ENCODE assay signal across 10 cellular contexts in genomic region chr5:1515311-1515920, GRCh38. TPM values are rescaled to one million over a fixed set of nuclear protein-coding genes. Genes with fewer than 3 reads are reported as not detected.
DNase-seq lines count a peak whose midpoint lies in the region; ATAC-seq and TF ChIP-seq lines count a peak whose summit lies in the region.
"Had no signal": no experiment of that assay in that cellular context is flagged by ENCODE, and none has a peak within 500 bp of the region (broad histone marks: within the 10 kb centered on the region; RNA-seq: fewer than 3 reads in every experiment).

No MANE protein-coding gene starts in this region.

- peaks cover 8% of the 10 kb centered on the region for H3K36me3 ChIP-seq in mesendoderm (ENCODE audit: control insufficient read depth, insufficient read depth, low read length)
- H3K36me3 ChIP-seq in uterus: no peaks in the 10 kb centered on the region

- H3K4me3 Mint-ChIP-seq in activated naive CD8-positive, alpha-beta T cell treated with anti-CD3 and anti-CD28 coated beads, Interleukin-2, amount 10 ng/mL, durations not matched to agents 7 days and 5 days: no peak overlapping the region
- no peak overlapping the region for H3K4me3 Mint-ChIP-seq in activated naive CD8-positive, alpha-beta T cell treated with anti-CD3 and anti-CD28 coated beads for 36 hours
- no peak overlapping the region for H3K4me3 Mint-ChIP-seq in dendritic cell treated with granulocyte-macrophage colony-stimulating factor and Interleukin-4, amounts not matched to agents 40 ng/mL and 50 ng/mL, for 4 days

- H3K23ac ChIP-seq in mesendoderm (ENCODE audit: low read length): peak overlapping the region; percentile 72

- TF ChIP-seq POLR2A in uterus (IDR thresholded peaks at IDR 0.05): no peak

- peaks cover 17% of the 10 kb centered on the region for H3K4me1 Mint-ChIP-seq in activated naive CD8-positive, alpha-beta T cell treated with anti-CD3 and anti-CD28 coated beads, Interleukin-2, amount 10 ng/mL, durations not matched to agents 7 days and 5 days
- peaks cover 27% of the 10 kb centered on the region for H3K4me1 Mint-ChIP-seq in activated naive CD8-positive, alpha-beta T cell treated with anti-CD3 and anti-CD28 coated beads for 36 hours
- peaks cover 75% of the 10 kb centered on the region for H3K4me1 Mint-ChIP-seq in dendritic cell treated with granulocyte-macrophage colony-stimulating factor and Interleukin-4, amounts not matched to agents 40 ng/mL and 50 ng/mL, for 4 days (ENCODE audit: low read depth)

- H2BK120ac ChIP-seq in mesendoderm (ENCODE audit: low read depth, low read length): peak overlapping the region; percentile 16

- no peaks in the 10 kb centered on the region for H3K27me3 ChIP-seq in mesendoderm (ENCODE audit: insufficient read depth, low read length, poor library complexity)
- no peaks in the 10 kb centered on the region for H3K27me3 ChIP-seq in uterus

- DNase-seq in activated naive CD8-positive, alpha-beta T cell treated with anti-CD3 and anti-CD28 coated beads, Interleukin-2, amount 10 ng/mL, durations not matched to agents 7 days and 5 days: peak; percentile 24
- no peak for DNase-seq in activated naive CD8-positive, alpha-beta T cell treated with anti-CD3 and anti-CD28 coated beads for 36 hours
- DNase-seq in mesendoderm (peak; percentile 32), uterus (peak; percentile 9 to 10), AG20443 (ENCODE audit: low spot score) (no peak), DMS79 treated with DMSO at 0.1 percent for 48 hours (lab: John Stamatoyannopoulos, UW) (no peak), DMS153 (lab: John Stamatoyannopoulos, UW) (no peak)
- DNase-seq: NCI-H446 had no signal

- peak overlapping the region; percentile 17 for H3K9ac ChIP-seq in mesendoderm (ENCODE audit: low read length)

- peaks cover 81% of the 10 kb centered on the region for H3K79me2 ChIP-seq in mesendoderm (ENCODE audit: control insufficient read depth, insufficient read depth, low read length)

- no peaks in the 10 kb centered on the region for H3K27me3 Mint-ChIP-seq in activated naive CD8-positive, alpha-beta T cell treated with anti-CD3 and anti-CD28 coated beads, Interleukin-2, amount 10 ng/mL, durations not matched to agents 7 days and 5 days
- no peaks in the 10 kb centered on the region for H3K27me3 Mint-ChIP-seq in activated naive CD8-positive, alpha-beta T cell treated with anti-CD3 and anti-CD28 coated beads for 36 hours
- no peaks in the 10 kb centered on the region for H3K27me3 Mint-ChIP-seq in dendritic cell treated with granulocyte-macrophage colony-stimulating factor and Interleukin-4, amounts not matched to agents 40 ng/mL and 50 ng/mL, for 4 days

- peak overlapping the region; percentile 89 for H2BK5ac ChIP-seq in mesendoderm (ENCODE audit: low read length)

- no CpG with 5 or more reads among the region's 11 CpGs for WGBS in mesendoderm (ENCODE audit: extremely low coverage, insufficient coverage, low lambda C conversion rate)

- H3K9me3 ChIP-seq in uterus: no peaks in the 10 kb centered on the region

- peak overlapping the region; percentile 58 for H3K27ac Mint-ChIP-seq in activated naive CD8-positive, alpha-beta T cell treated with anti-CD3 and anti-CD28 coated beads, Interleukin-2, amount 10 ng/mL, durations not matched to agents 7 days and 5 days
- H3K27ac Mint-ChIP-seq in activated naive CD8-positive, alpha-beta T cell treated with anti-CD3 and anti-CD28 coated beads for 36 hours: no peak overlapping the region
- peak overlapping the region; percentile 57 for H3K27ac Mint-ChIP-seq in dendritic cell treated with granulocyte-macrophage colony-stimulating factor and Interleukin-4, amounts not matched to agents 40 ng/mL and 50 ng/mL, for 4 days

- H3K4me1 ChIP-seq in mesendoderm (ENCODE audit: control insufficient read depth, low read depth, low read length) (peaks cover 9% of the 10 kb centered on the region), uterus (peaks cover 0 to 4% of the 10 kb centered on the region in 2 donors)

- H3K18ac ChIP-seq in mesendoderm (ENCODE audit: low read length): peak overlapping the region; percentile 54

- POLR2A ChIA-PET in activated naive CD8-positive, alpha-beta T cell treated with anti-CD3 and anti-CD28 coated beads, Interleukin-2, amount 10 ng/mL, durations not matched to agents 7 days and 5 days (lab: Charles Lee): no interaction called here

- no peak overlapping the region for H2BK15ac ChIP-seq in mesendoderm (replicated peaks; ENCODE audit: low read depth)

- no peak overlapping the region for H3K4me2 ChIP-seq in mesendoderm (ENCODE audit: low read length)

- H4K8ac ChIP-seq in mesendoderm (ENCODE audit: low read depth, low read length): no peak overlapping the region

- TF ChIP-seq CTCF in uterus (IDR thresholded peaks at IDR 0.05): no peak

- H3K36me3 Mint-ChIP-seq in activated naive CD8-positive, alpha-beta T cell treated with anti-CD3 and anti-CD28 coated beads, Interleukin-2, amount 10 ng/mL, durations not matched to agents 7 days and 5 days: no peaks in the 10 kb centered on the region
- peaks cover 7% of the 10 kb centered on the region for H3K36me3 Mint-ChIP-seq in activated naive CD8-positive, alpha-beta T cell treated with anti-CD3 and anti-CD28 coated beads for 36 hours
- H3K36me3 Mint-ChIP-seq in dendritic cell treated with granulocyte-macrophage colony-stimulating factor and Interleukin-4, amounts not matched to agents 40 ng/mL and 50 ng/mL, for 4 days (ENCODE audit: low read depth): peaks cover 80% of the 10 kb centered on the region

- no peak overlapping the region for H3K4me3 ChIP-seq in mesendoderm (ENCODE audit: low read length)
- H3K4me3 ChIP-seq in uterus: no peak overlapping the region

- H3K9me3 Mint-ChIP-seq in activated naive CD8-positive, alpha-beta T cell treated with anti-CD3 and anti-CD28 coated beads, Interleukin-2, amount 10 ng/mL, durations not matched to agents 7 days and 5 days: no peaks in the 10 kb centered on the region
- H3K9me3 Mint-ChIP-seq in activated naive CD8-positive, alpha-beta T cell treated with anti-CD3 and anti-CD28 coated beads for 36 hours: no peaks in the 10 kb centered on the region
- H3K9me3 Mint-ChIP-seq in dendritic cell treated with granulocyte-macrophage colony-stimulating factor and Interleukin-4, amounts not matched to agents 40 ng/mL and 50 ng/mL, for 4 days: no peaks in the 10 kb centered on the region

- H3K79me1 ChIP-seq in mesendoderm (ENCODE audit: low read length): peaks cover 27% of the 10 kb centered on the region

- no peak overlapping the region for H2AK5ac ChIP-seq in mesendoderm (ENCODE audit: low read length)

- H3K56ac ChIP-seq in mesendoderm (ENCODE audit: low read length): peak overlapping the region; percentile 76

- no peak for ATAC-seq in activated naive CD8-positive, alpha-beta T cell treated with anti-CD3 and anti-CD28 coated beads, Interleukin-2, amount 10 ng/mL, durations not matched to agents 7 days and 5 days (ENCODE audit: low read depth)

- H3K27ac ChIP-seq in mesendoderm (ENCODE audit: low read depth, low read length): peak overlapping the region; percentile 79
- H3K27ac ChIP-seq in uterus: no peak overlapping the region
- H3K27ac ChIP-seq: C4-2B had no signal

- peak overlapping the region; percentile 57 for H3K4ac ChIP-seq in mesendoderm (ENCODE audit: low read depth, low read length)

- intact Hi-C loops in dendritic cell treated with granulocyte-macrophage colony-stimulating factor and Interleukin-4, amounts not matched to agents 40 ng/mL and 50 ng/mL, for 4 days (cut with micrococcal nuclease): loop anchor here (5.0 kb wide), 1 partner anchor 38 kb away; no protein-coding TSS in a partner anchor
- intact Hi-C loops in uterus (cut with DNase I; ENCODE audit: low total_unique reads): no loop called here

- no peak overlapping the region for H4K5ac ChIP-seq in mesendoderm (ENCODE audit: low read length)

RNA-seq across cellular contexts. Expression of gene LPCAT1, which starts 8.3 kb away (rescaled TPM):
- 10 to 100 TPM; 70.8 to 72.2 TPM for total RNA-seq in activated naive CD8-positive, alpha-beta T cell treated with anti-CD3 and anti-CD28 coated beads, Interleukin-2, amount 10 ng/mL, durations not matched to agents 7 days and 5 days
- total RNA-seq in activated naive CD8-positive, alpha-beta T cell treated with anti-CD3 and anti-CD28 coated beads for 36 hours: 10 to 100 TPM; 49.4 to 49.6 TPM
- 135 TPM for polyA plus RNA-seq in mesendoderm (2013, experiment 1 of 2)
- 132 TPM for polyA plus RNA-seq in mesendoderm (2013, experiment 2 of 2)
- 10 to 100 TPM; 21.5 to 51.0 (median 40.0) TPM for total RNA-seq in uterus

Comparison
In these comparisons a context has a peak if more than half of its experiments do, and no peak if none do; other contexts are left out.
1. DNase-seq: peak in activated naive CD8-positive, alpha-beta T cell treated with anti-CD3 and anti-CD28 coated beads, Interleukin-2, amount 10 ng/mL, durations not matched to agents 7 days and 5 days (single experiment), mesendoderm (single experiment) and uterus (2 of 2); none in activated naive CD8-positive, alpha-beta T cell treated with anti-CD3 and anti-CD28 coated beads for 36 hours (single experiment), AG20443 (single experiment), DMS79 treated with DMSO at 0.1 percent for 48 hours (single experiment) and DMS153 (single experiment).